8 cellular contexts compared by ENCODE assay signal in the genomic region with DNA sequence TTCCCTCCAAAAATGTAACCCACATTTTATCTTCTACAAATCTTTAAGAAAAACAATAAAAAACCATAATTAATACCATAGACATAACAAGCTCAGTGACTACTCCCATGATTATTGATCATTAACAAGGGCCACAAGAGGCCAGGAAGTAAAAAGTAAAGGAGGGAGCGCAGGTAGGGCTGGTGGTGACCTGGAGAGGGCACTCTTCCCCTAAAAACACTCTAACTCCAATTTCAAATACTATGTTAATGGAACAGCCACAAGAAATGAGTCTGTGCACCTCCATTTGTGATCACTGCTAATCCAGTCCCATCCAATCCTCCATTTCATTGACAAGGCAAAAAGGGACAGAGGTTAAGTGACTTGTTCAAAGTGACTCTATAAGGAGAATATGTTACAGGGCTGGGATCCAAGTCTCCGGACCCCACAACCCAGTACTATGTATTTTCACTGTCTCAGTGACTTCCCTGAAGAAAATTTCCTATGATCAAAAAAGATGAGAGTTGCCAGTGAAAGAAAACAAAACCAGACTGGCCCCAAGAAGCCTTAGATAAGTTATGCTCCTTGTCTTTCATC. TPM values are rescaled to one million over a fixed set of nuclear protein-coding genes. Genes with fewer than 3 reads are reported as not detected.
DNase-seq lines count a peak whose midpoint lies in the region; ATAC-seq and TF ChIP-seq lines count a peak whose summit lies in the region.

No MANE protein-coding gene starts in this region.

- WGBS in mesenchymal stem cell = 100% methylated on average over 1 of the region's 2 CpGs

- H4K91ac ChIP-seq in mesenchymal stem cell (ENCODE audit: low read length) = no peak overlapping the region

- H3K9me3 Mint-ChIP-seq in GM23338 (peaks cover 10% of the 10 kb centered on the region), brain (peaks cover 0 to 3% (median 0%) of the 10 kb centered on the region in 5 experiments)

- H3K4me3 ChIP-seq in DOHH2 (ENCODE audit: low read length) (no peak overlapping the region), GM23338 (no peak overlapping the region), mesenchymal stem cell (ENCODE audit: insufficient read depth in 1 of 2, low read depth in 1 of 2, low read length in 2 of 2) (no peak overlapping the region)

- no peak overlapping the region for H2AFZ ChIP-seq in GM23338
- no peak overlapping the region for H2AFZ ChIP-seq in mesenchymal stem cell (ENCODE audit: low read depth, low read length)

- no peak overlapping the region for H3K9ac ChIP-seq in mesenchymal stem cell (ENCODE audit: low read length)

- H2BK120ac ChIP-seq in mesenchymal stem cell (ENCODE audit: low read depth, low read length) = no peak overlapping the region

- H3K4me2 ChIP-seq in DOHH2 (ENCODE audit: low read length) (no peak overlapping the region), GM23338 (no peak overlapping the region), mesenchymal stem cell (ENCODE audit: low read length, poor library complexity, severe bottlenecking) (no peak overlapping the region)

- ATAC-seq in GM23338 (peak; percentile 93), HG03520 (IDR thresholded peaks at IDR 0.05; ENCODE audit: unreplicated experiment) (no peak), HG03521 (IDR thresholded peaks at IDR 0.05; ENCODE audit: unreplicated experiment) (no peak)

- H3K79me2 ChIP-seq in DOHH2 (ENCODE audit: control insufficient read depth, low read length) (no peaks in the 10 kb centered on the region), GM23338 (replicated peaks; ENCODE audit: insufficient read depth) (no peaks in the 10 kb centered on the region)

- no peak overlapping the region for H2BK12ac ChIP-seq in mesenchymal stem cell (ENCODE audit: low read length in 2 of 2)

- no peak overlapping the region for H2BK5ac ChIP-seq in mesenchymal stem cell (ENCODE audit: low read depth, low read length, poor library complexity, severe bottlenecking)

- H3F3A ChIP-seq in DOHH2 (ENCODE audit: control insufficient read depth, insufficient read depth) (no peaks in the 10 kb centered on the region), GM23338 (replicated peaks; ENCODE audit: low read depth) (no peaks in the 10 kb centered on the region)

- H3K79me1 ChIP-seq in mesenchymal stem cell (replicated peaks; ENCODE audit: low read length, poor library complexity, severe bottlenecking) = no peaks in the 10 kb centered on the region

- no peak overlapping the region for H3K4ac ChIP-seq in mesenchymal stem cell (ENCODE audit: low read depth in 1 of 2, low read length in 2 of 2)

- H3K9me3 ChIP-seq in DOHH2 (ENCODE audit: control insufficient read depth, insufficient read depth, low read length) = peaks cover 7% of the 10 kb centered on the region; the same call in 1 of the 2 replicates
- no peaks in the 10 kb centered on the region for H3K9me3 ChIP-seq in mesenchymal stem cell (ENCODE audit: control insufficient read depth, low read length)

- H3K36me3 ChIP-seq in DOHH2 (ENCODE audit: control insufficient read depth, low read length) = no peaks in the 10 kb centered on the region
- no peaks in the 10 kb centered on the region for H3K36me3 ChIP-seq in GM23338 (ENCODE audit: insufficient read depth)
- peaks cover 5 to 53% of the 10 kb centered on the region in 2 experiments for H3K36me3 ChIP-seq in mesenchymal stem cell (ENCODE audit: control insufficient read depth in 1 of 2, insufficient read depth in 2 of 2, low read depth in 1 of 2, low read length in 2 of 2)

- H3K27ac Mint-ChIP-seq in GM23338 (no peak overlapping the region), brain (no peak overlapping the region)

- no peak overlapping the region for H3K18ac ChIP-seq in mesenchymal stem cell (ENCODE audit: low read depth in 1 of 2, low read length in 2 of 2)

- H4K8ac ChIP-seq in mesenchymal stem cell (ENCODE audit: low read length) = no peak overlapping the region

- H3K27ac ChIP-seq in DOHH2 (ENCODE audit: low read depth, low read length) (no peak overlapping the region), GM23338 (ENCODE audit: low read depth) (no peak overlapping the region), mesenchymal stem cell (ENCODE audit: low read length, poor library complexity, severe bottlenecking) (no peak overlapping the region)

- no peak overlapping the region for H3K14ac ChIP-seq in mesenchymal stem cell (ENCODE audit: low read length in 2 of 2)

- H3K4me1 ChIP-seq in DOHH2 (ENCODE audit: control insufficient read depth, low read length) (no peaks in the 10 kb centered on the region), GM23338 (ENCODE audit: insufficient read depth) (no peaks in the 10 kb centered on the region), mesenchymal stem cell (ENCODE audit: control insufficient read depth, insufficient read depth, low read depth, low read length) (no peaks in the 10 kb centered on the region)

- H3K4me3 Mint-ChIP-seq in GM23338 = no peak overlapping the region
- H3K4me3 Mint-ChIP-seq in brain = no peak overlapping the region

- H3K23ac ChIP-seq in mesenchymal stem cell (ENCODE audit: low read length in 2 of 2) = no peak overlapping the region

- H3K4me1 Mint-ChIP-seq in GM23338 = no peaks in the 10 kb centered on the region
- no peaks in the 10 kb centered on the region for H3K4me1 Mint-ChIP-seq in brain

- no peaks in the 10 kb centered on the region for H3K27me3 ChIP-seq in DOHH2 (ENCODE audit: control insufficient read depth, low read length)
- no peaks in the 10 kb centered on the region for H3K27me3 ChIP-seq in GM23338 (ENCODE audit: insufficient read depth)
- H3K27me3 ChIP-seq in mesenchymal stem cell (ENCODE audit: control insufficient read depth in 1 of 2, insufficient read depth in 1 of 2, low read length in 2 of 2) = no peaks in the 10 kb centered on the region

- no peak overlapping the region for H2AK5ac ChIP-seq in mesenchymal stem cell (ENCODE audit: low read length, severe bottlenecking)

- H3K9me2 ChIP-seq in DOHH2 (replicated peaks; ENCODE audit: control insufficient read depth, low read length) (no peaks in the 10 kb centered on the region), GM23338 (ENCODE audit: insufficient read depth) (no peaks in the 10 kb centered on the region)

- H3K27me3 Mint-ChIP-seq in GM23338 (ENCODE audit: insufficient read depth, low read depth, poor library complexity) (no peaks in the 10 kb centered on the region), brain (no peaks in the 10 kb centered on the region)

- H2BK15ac ChIP-seq in mesenchymal stem cell (ENCODE audit: low read depth, poor library complexity, severe bottlenecking) = no peak overlapping the region

- DNase-seq in GM23338 (ENCODE audit: low spot score) (peak; percentile 67), NOMO-1 treated with DMSO at 0.1 percent for 48 hours (lab: John Stamatoyannopoulos, UW; ENCODE audit: unreplicated experiment) (peak; percentile 45), mesenchymal stem cell (peak; percentile 29), NCI-H226 (no peak)

- H4K20me1 ChIP-seq in DOHH2 (ENCODE audit: control insufficient read depth, insufficient read depth, low read depth, low read length) = no peaks in the 10 kb centered on the region
- H4K20me1 ChIP-seq in GM23338 (replicated peaks; ENCODE audit: insufficient read depth) = no peaks in the 10 kb centered on the region

- H3K36me3 Mint-ChIP-seq in GM23338 (ENCODE audit: low read depth) (peaks cover 10% of the 10 kb centered on the region; the same call in 2 of the 3 replicates), brain (peaks cover 28% of the 10 kb centered on the region)

- peak; percentile 86 for TF ChIP-seq CTCF in DOHH2 (IDR thresholded peaks at IDR 0.05; ENCODE audit: low read depth, low read length, poor library complexity, severe bottlenecking)
- TF ChIP-seq CTCF in GM23338 (conservative IDR thresholded peaks at IDR 0.05; ENCODE audit: low read depth in 2 of 2) = peak; percentile 83 to 90
- TF ChIP-seq CTCF in brain (conservative IDR thresholded peaks at IDR 0.05) = peak; percentile 53 to 72

TF ChIP-seq in GM23338, 12 proteins besides CTCF, POLR2A, EP300 and RAD21 (continues in another document):
- TF ChIP-seq, protein P1, sequence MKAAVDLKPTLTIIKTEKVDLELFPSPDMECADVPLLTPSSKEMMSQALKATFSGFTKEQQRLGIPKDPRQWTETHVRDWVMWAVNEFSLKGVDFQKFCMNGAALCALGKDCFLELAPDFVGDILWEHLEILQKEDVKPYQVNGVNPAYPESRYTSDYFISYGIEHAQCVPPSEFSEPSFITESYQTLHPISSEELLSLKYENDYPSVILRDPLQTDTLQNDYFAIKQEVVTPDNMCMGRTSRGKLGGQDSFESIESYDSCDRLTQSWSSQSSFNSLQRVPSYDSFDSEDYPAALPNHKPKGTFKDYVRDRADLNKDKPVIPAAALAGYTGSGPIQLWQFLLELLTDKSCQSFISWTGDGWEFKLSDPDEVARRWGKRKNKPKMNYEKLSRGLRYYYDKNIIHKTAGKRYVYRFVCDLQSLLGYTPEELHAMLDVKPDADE (IDR thresholded peaks at IDR 0.05) = no peak
- TF ChIP-seq JUNB (IDR thresholded peaks at IDR 0.05; ENCODE audit: unreplicated experiment) (no peak), STAT1 (IDR thresholded peaks at IDR 0.05; ENCODE audit: unreplicated experiment) (no peak)

RNA-seq across cellular contexts. Expression of gene CFAP298, which starts 41.2 kb away (rescaled TPM):
- 37.8 and 46.6 TPM in 2 replicates for total RNA-seq in GM23338 (2014; rRNA removed; shearing (Covaris generic))
- polyA plus RNA-seq in GM23338 (2016; fragmentation: Nextera tagmentation; extraction: Ambion mirVana) (152 and 157 TPM in 2 replicates), brain (ENCODE audit: insufficient read depth, low read depth, low replicate concordance) (94.2 TPM)
- 48.8 TPM for polyA plus RNA-seq in mesenchymal stem cell (2013, experiment 1 of 2)
- 51.4 TPM for polyA plus RNA-seq in mesenchymal stem cell (2013, experiment 2 of 2)
